ENCODE assay signal across 7 cellular contexts in genomic region chr19:13764101-13764807, GRCh38. TPM values are rescaled to one million over a fixed set of nuclear protein-coding genes. Genes with fewer than 3 reads are reported as not detected.
DNase-seq lines count a peak whose midpoint lies in the region; ATAC-seq and TF ChIP-seq lines count a peak whose summit lies in the region.

TSS of gene MRI1 (plus strand) at chr19:13764522. CDS start at chr19:13764589, 67 bp downstream.

- H3K4me1 ChIP-seq in SJSA1 (replicated peaks): peaks cover 16% of the 10 kb centered on the region
- peaks cover 13 to 15% of the 10 kb centered on the region in 2 experiments for H3K4me1 ChIP-seq in neutrophil (ENCODE audit: control insufficient read depth in 1 of 2, insufficient read depth in 1 of 2, low read depth in 1 of 2, low read length in 1 of 2)
- H3K4me1 ChIP-seq in thoracic aorta (ENCODE audit: control insufficient read depth in 1 of 2, low read depth in 2 of 2): peaks cover 9 to 16% of the 10 kb centered on the region in 2 donors

- H3K27me3 Mint-ChIP-seq in activated naive CD4-positive, alpha-beta T cell treated with anti-CD3 and anti-CD28 coated beads, Interleukin-2, amount 10 ng/mL, durations not matched to agents 7 days and 5 days: no peaks in the 10 kb centered on the region

- no peaks in the 10 kb centered on the region for H3K27me3 ChIP-seq in SJSA1 (replicated peaks)
- no peaks in the 10 kb centered on the region for H3K27me3 ChIP-seq in neutrophil
- H3K27me3 ChIP-seq in thoracic aorta (replicated peaks; ENCODE audit: insufficient read depth): no peaks in the 10 kb centered on the region

- TF ChIP-seq CTCF in neutrophil (IDR thresholded peaks at IDR 0.05): no peak
- no peak for TF ChIP-seq CTCF in thoracic aorta (IDR thresholded peaks at IDR 0.05)

- DNase-seq in SJSA1 (ENCODE audit: low read depth in 1 of 2, low spot score in 2 of 2) (peak; percentile 52 to 79), germinal center (ENCODE audit: low spot score) (peak; percentile 75), thoracic aorta (ENCODE audit: low spot score) (peak; percentile 29)
- DNase-seq in activated naive CD4-positive, alpha-beta T cell treated with anti-CD3 and anti-CD28 coated beads, Interleukin-2, amount 10 ng/mL, durations not matched to agents 7 days and 5 days: peak; percentile 67

- peaks cover 17% of the 10 kb centered on the region for H3K36me3 Mint-ChIP-seq in activated naive CD4-positive, alpha-beta T cell treated with anti-CD3 and anti-CD28 coated beads, Interleukin-2, amount 10 ng/mL, durations not matched to agents 7 days and 5 days

- TF ChIP-seq POLR2A in GM18505 (IDR thresholded peaks at IDR 0.05; ENCODE audit: borderline replicate concordance, extremely low read depth, insufficient read depth, insufficient read length): peak; percentile 53

- peak; percentile 55 for ATAC-seq in GM18505 (IDR thresholded peaks at IDR 0.05; ENCODE audit: unreplicated experiment)
- ATAC-seq in thoracic aorta (ENCODE audit: insufficient number of reproducible peaks, low FRiP score, low read depth): no peak

- peak within 1 kb of the TSS; percentile 51 for H3K27ac Mint-ChIP-seq in activated naive CD4-positive, alpha-beta T cell treated with anti-CD3 and anti-CD28 coated beads, Interleukin-2, amount 10 ng/mL, durations not matched to agents 7 days and 5 days

- peak within 1 kb of the TSS; percentile 75 for H3K4me3 Mint-ChIP-seq in activated naive CD4-positive, alpha-beta T cell treated with anti-CD3 and anti-CD28 coated beads, Interleukin-2, amount 10 ng/mL, durations not matched to agents 7 days and 5 days

- no peaks in the 10 kb centered on the region for H3K9me3 Mint-ChIP-seq in activated naive CD4-positive, alpha-beta T cell treated with anti-CD3 and anti-CD28 coated beads, Interleukin-2, amount 10 ng/mL, durations not matched to agents 7 days and 5 days

- peak within 1 kb of the TSS; percentile 73 for H3K4me3 ChIP-seq in SJSA1
- H3K4me3 ChIP-seq in neutrophil (ENCODE audit: low read depth in 1 of 2, low read length in 1 of 2): peak within 1 kb of the TSS; percentile 71 to 73
- peak within 1 kb of the TSS; percentile 86 for H3K4me3 ChIP-seq in thoracic aorta

- H3K36me3 ChIP-seq in KOPT-K1 (ENCODE audit: insufficient read depth, low read length): peaks cover 54% of the 10 kb centered on the region
- peaks cover 70% of the 10 kb centered on the region for H3K36me3 ChIP-seq in SJSA1
- H3K36me3 ChIP-seq in neutrophil: peaks cover 49% of the 10 kb centered on the region
- H3K36me3 ChIP-seq in thoracic aorta: peaks cover 41% of the 10 kb centered on the region

- H3K4me1 Mint-ChIP-seq in activated naive CD4-positive, alpha-beta T cell treated with anti-CD3 and anti-CD28 coated beads, Interleukin-2, amount 10 ng/mL, durations not matched to agents 7 days and 5 days: peaks cover 21% of the 10 kb centered on the region

- H3K27ac ChIP-seq in KOPT-K1 (ENCODE audit: low read depth, low read length, poor library complexity, severe bottlenecking) (peak within 1 kb of the TSS; percentile 64), SJSA1 (no peak within 1 kb of the TSS), neutrophil (no peak within 1 kb of the TSS), thoracic aorta (peak within 1 kb of the TSS; percentile 58 to 59)

- CTCF ChIA-PET in activated naive CD4-positive, alpha-beta T cell treated with anti-CD3 and anti-CD28 coated beads, Interleukin-2, amount 10 ng/mL, durations not matched to agents 7 days and 5 days (lab: Charles Lee): interaction anchor here (0.9 to 1.0 kb wide), 3 partner anchors 9 to 98 kb away, joined by 3 to 4 read pairs (median 3); no protein-coding TSS in a partner anchor

- no peaks in the 10 kb centered on the region for H3K9me3 ChIP-seq in KOPT-K1 (ENCODE audit: insufficient read depth, low read length, poor library complexity, severe bottlenecking)
- H3K9me3 ChIP-seq in SJSA1 (replicated peaks): no peaks in the 10 kb centered on the region; the same call in 1 of the 2 replicates
- H3K9me3 ChIP-seq in neutrophil: no peaks in the 10 kb centered on the region
- no peaks in the 10 kb centered on the region for H3K9me3 ChIP-seq in thoracic aorta

RNA-seq across cellular contexts. Expression of gene MRI1, which starts in this region (rescaled TPM):
- total RNA-seq in SJSA1 (2014; rRNA removed; shearing (Covaris generic)): 34.4 and 45.4 TPM in 2 replicates
- 10 to 100 TPM; 54.6 to 63.0 TPM for total RNA-seq in thoracic aorta

Comparison
In these comparisons a context has a peak if more than half of its experiments do, and no peak if none do; other contexts are left out.
1. H3K27ac ChIP-seq: peak in KOPT-K1 (single experiment) and thoracic aorta (2 of 2); none in SJSA1 (single experiment) and neutrophil (single experiment).
2. Peak in every context shown above with its lines, with median percentiles within 50 percentile points of each other: DNase-seq and H3K4me3 ChIP-seq.